9 cellular contexts compared by ENCODE assay signal in genomic region chr16:20897897-20898296, GRCh38. TPM values are rescaled to one million over a fixed set of nuclear protein-coding genes. Genes with fewer than 3 reads are reported as not detected.
DNase-seq lines count a peak whose midpoint lies in the region; ATAC-seq and TF ChIP-seq lines count a peak whose summit lies in the region.
"Had no signal": no experiment of that assay in that cellular context is flagged by ENCODE, and none has a peak within 500 bp of the region (broad histone marks: within the 10 kb centered on the region; RNA-seq: fewer than 3 reads in every experiment).

No MANE protein-coding gene starts in this region.

- no peaks in the 10 kb centered on the region for H3K27me3 ChIP-seq in muscle layer of duodenum (ENCODE audit: low read depth, low read length)

- H3K36me3 Mint-ChIP-seq in HFFc6 (ENCODE audit: low read depth) (peaks cover 40% of the 10 kb centered on the region), chondrocyte (ENCODE audit: low read depth) (peaks cover 10% of the 10 kb centered on the region)

- H3K9me3 ChIP-seq in muscle layer of duodenum (ENCODE audit: control insufficient read depth in 1 of 2, low read length in 2 of 2): no peaks in the 10 kb centered on the region

- peaks cover 59% of the 10 kb centered on the region for H3K4me1 Mint-ChIP-seq in HFFc6 (ENCODE audit: low read depth)
- H3K4me1 Mint-ChIP-seq in chondrocyte (ENCODE audit: low read depth): peaks cover 59% of the 10 kb centered on the region

- H3K27ac Mint-ChIP-seq in HFFc6 (peak overlapping the region; percentile 97), chondrocyte (ENCODE audit: unreplicated experiment) (peak overlapping the region; percentile 99)

- peaks cover 8 to 11% of the 10 kb centered on the region in 2 donors for H3K36me3 ChIP-seq in muscle layer of duodenum (ENCODE audit: control insufficient read depth in 1 of 2, insufficient read depth in 2 of 2, low read length in 2 of 2)

- CTCF ChIA-PET in AG04449 (lab: Yijun Ruan, JAX): interaction anchor here (1.0 to 1.6 kb wide), 5 partner anchors 9 to 403 kb away, joined by 3 to 6 read pairs (median 3); no protein-coding TSS in a partner anchor

- peaks cover 2% of the 10 kb centered on the region; the same call in 1 of the 2 replicates for H3K27me3 Mint-ChIP-seq in HFFc6 (ENCODE audit: insufficient read depth)
- H3K27me3 Mint-ChIP-seq in chondrocyte (ENCODE audit: low read depth): no peaks in the 10 kb centered on the region

- no peaks in the 10 kb centered on the region for H3K9me3 Mint-ChIP-seq in HFFc6
- no peaks in the 10 kb centered on the region for H3K9me3 Mint-ChIP-seq in chondrocyte (ENCODE audit: low read depth)

- H3K4me3 Mint-ChIP-seq in HFFc6 (peak overlapping the region; percentile 89), chondrocyte (ENCODE audit: unreplicated experiment) (peak overlapping the region; percentile 87)

- ATAC-seq in GM21825 (IDR thresholded peaks at IDR 0.05; ENCODE audit: unreplicated experiment) (no peak), GM21447 (IDR thresholded peaks at IDR 0.05; ENCODE audit: unreplicated experiment) (no peak)

- peak overlapping the region; percentile 6; the same call in 1 of the 2 replicates for H3K4me3 ChIP-seq in AG04449 (ENCODE audit: low read depth, low read length)
- H3K4me3 ChIP-seq in muscle layer of duodenum (ENCODE audit: low read depth in 1 of 2, low read length in 2 of 2): peak overlapping the region in 1 of 2 donors; percentile 88

- H3K27ac ChIP-seq in muscle layer of duodenum (ENCODE audit: low read length): peak overlapping the region; percentile 91

- DNase-seq in AG04449 (ENCODE audit: low read depth, low spot score) (no peak), HFFc6 (no peak), chondrocyte (ENCODE audit: low spot score) (no peak), AG08395 (ENCODE audit: low spot score) (no peak)
- no peak for DNase-seq in NK-92 treated with Interleukin-12 subunit alpha and Interleukin-12 subunit beta, amount 100 ng/mL, for 24 hours (lab: John Stamatoyannopoulos, UW)
- DNase-seq: SW 1271 had no signal

- H3K4me1 ChIP-seq in muscle layer of duodenum (ENCODE audit: control insufficient read depth in 1 of 2, insufficient read depth in 2 of 2, low read length in 2 of 2): peaks cover 11 to 23% of the 10 kb centered on the region in 2 donors

- no peak for TF ChIP-seq CTCF in AG04449 (IDR thresholded peaks at IDR 0.05; ENCODE audit: insufficient read depth, low read length, missing control alignments)
- no peak for TF ChIP-seq CTCF in HFFc6 (IDR thresholded peaks at IDR 0.05)
- no peak for TF ChIP-seq CTCF in chondrocyte (IDR thresholded peaks at IDR 0.05)

- POLR2A ChIA-PET in AG04449 (lab: Yijun Ruan, JAX): no interaction called here

RNA-seq across cellular contexts. Expression of gene DCUN1D3, which starts 2.3 kb away (rescaled TPM):
- 10 to 100 TPM; 29.2 to 41.0 (median 32.1) TPM for total RNA-seq in HFFc6 (2021; fragmentation: NEBNext Ultra II Directional; extraction: Animal tissue kit (Norgen Biotek cat#: 25700))
- 40.9 to 46.0 TPM (median 44.4 TPM) in 3 replicates for total RNA-seq in chondrocyte

RNA-seq across cellular contexts. Expression of gene LYRM1, which starts 2.7 kb away (rescaled TPM):
- 10 to 100 TPM; 22.2 to 28.4 (median 25.8) TPM for total RNA-seq in HFFc6 (2021; fragmentation: NEBNext Ultra II Directional; extraction: Animal tissue kit (Norgen Biotek cat#: 25700))
- 18.1 to 20.1 TPM (median 18.5 TPM) in 3 replicates for total RNA-seq in chondrocyte
